Comparison of ENCODE assay signal across 27 cellular contexts in the genomic region with DNA sequence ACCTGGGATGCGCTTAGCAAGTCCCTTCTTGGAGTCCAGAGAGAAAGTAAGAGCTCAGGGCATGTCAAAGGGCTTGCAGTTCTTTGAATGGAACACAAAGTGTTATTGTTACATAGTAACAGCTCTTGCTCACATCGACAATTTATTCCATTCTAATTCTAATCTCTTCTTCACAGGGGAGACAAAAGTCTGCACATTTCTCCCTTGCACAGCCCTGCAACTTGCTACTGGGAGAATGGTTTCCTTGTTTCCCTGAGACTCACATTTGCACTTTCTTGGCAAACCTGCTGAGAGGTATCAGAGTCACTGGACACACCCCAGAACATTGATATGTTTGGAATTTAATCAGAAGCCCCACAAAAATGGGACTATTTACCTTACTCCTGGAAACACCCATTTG.
"Had no signal": no experiment of that assay in that cellular context is flagged by ENCODE, and none has a peak within 500 bp of the region (broad histone marks: within the 10 kb centered on the region; RNA-seq: fewer than 3 reads in every experiment).

No MANE protein-coding gene starts in this region.

- H3K27me3 ChIP-seq: brain microvascular endothelial cell, gastrocnemius medialis, hepatocyte, sigmoid colon had no signal

- H3K36me3 ChIP-seq: brain microvascular endothelial cell, gastrocnemius medialis, sigmoid colon had no signal

- H3K27ac Mint-ChIP-seq: activated CD4-positive, alpha-beta memory T cell treated with anti-CD3 and anti-CD28 coated beads, Interleukin-2, amount 10 ng/mL, durations not matched to agents 7 days and 5 days; activated CD4-positive, alpha-beta T cell treated with anti-CD3 and anti-CD28 coated beads, Interleukin-2, amount 10 ng/mL, durations not matched to agents 7 days and 5 days; activated T-cell treated with anti-CD3 and anti-CD28 coated beads, Interleukin-2, amount 50 U/mL, for 24 hours; naive thymus-derived CD8-positive, alpha-beta T cell; stimulated activated memory B cell treated with anti-CD40 and anti-IgM and Interleukin-4, amounts not matched to agents 10 μg/mL and 1 μg/mL and 100 μg/mL, for 72 hours; WTC11 had no signal

- DNase-seq: activated CD4-positive, alpha-beta memory T cell treated with anti-CD3 and anti-CD28 coated beads, Interleukin-2, amount 10 ng/mL, durations not matched to agents 7 days and 5 days; activated CD4-positive, alpha-beta T cell treated with anti-CD3 and anti-CD28 coated beads for 1 hour; activated CD4-positive, alpha-beta T cell treated with anti-CD3 and anti-CD28 coated beads, Interleukin-2, amount 10 ng/mL, durations not matched to agents 7 days and 5 days; activated CD8-positive, alpha-beta memory T cell treated with anti-CD3 and anti-CD28 coated beads, Interleukin-2, amount 50 U/mL, for 48 hours; activated gamma-delta T cell treated with Interleukin-2 at 50 U/mL for 16 hours; activated naive CD4-positive, alpha-beta T cell treated with anti-CD3 and anti-CD28 coated beads, Interleukin-2, amount 50 U/mL, for 16 hours; activated T-cell treated with anti-CD3 and anti-CD28 coated beads, Interleukin-2, amount 50 U/mL, for 24 hours; amniotic stem cell; brain microvascular endothelial cell; dorsolateral prefrontal cortex; effector memory CD4-positive, alpha-beta T cell; erythroblast; gastrocnemius medialis; left cardiac atrium; mammary epithelial cell; naive thymus-derived CD8-positive, alpha-beta T cell; sigmoid colon; small intestine; stimulated activated CD4-positive, alpha-beta T cell treated with anti-CD3 and anti-CD28 coated beads, Interleukin-1b, Interleukin-23, amount 100 ng/mL, for 48 hours; stimulated activated CD4-positive, alpha-beta T cell treated with anti-CD3 and anti-CD28 coated beads, Interleukin-4, amount 100 ng/mL, for 4 hours; stimulated activated CD8-positive, alpha-beta memory T cell treated with anti-CD3 and anti-CD28 coated beads, Interleukin-4, amount 100 ng/mL, for 48 hours; T-helper 2 cell; trophoblast cell had no signal

- H3K27me3 Mint-ChIP-seq: activated CD4-positive, alpha-beta memory T cell treated with anti-CD3 and anti-CD28 coated beads, Interleukin-2, amount 10 ng/mL, durations not matched to agents 7 days and 5 days had no signal

- H3K9me3 ChIP-seq: gastrocnemius medialis, sigmoid colon had no signal

- H3K36me3 Mint-ChIP-seq: naive thymus-derived CD8-positive, alpha-beta T cell; stimulated activated memory B cell treated with anti-CD40 and anti-IgM and Interleukin-4, amounts not matched to agents 10 μg/mL and 1 μg/mL and 100 μg/mL, for 72 hours; WTC11 had no signal

- H3K4me1 ChIP-seq: gastrocnemius medialis, sigmoid colon had no signal

- H3K4me3 ChIP-seq: coronary artery, dorsolateral prefrontal cortex, gastrocnemius medialis, hepatocyte, sigmoid colon had no signal

- ATAC-seq: gastrocnemius medialis; left cardiac atrium; naive thymus-derived CD8-positive, alpha-beta T cell; stimulated activated memory B cell treated with anti-CD40 and anti-IgM and Interleukin-4, amounts not matched to agents 10 μg/mL and 1 μg/mL and 100 μg/mL, for 72 hours had no signal

- H3K27ac ChIP-seq: brain microvascular endothelial cell, coronary artery, dorsolateral prefrontal cortex, gastrocnemius medialis, hepatocyte, sigmoid colon had no signal

- H3K9me3 Mint-ChIP-seq: activated CD4-positive, alpha-beta T cell treated with anti-CD3 and anti-CD28 coated beads, Interleukin-2, amount 10 ng/mL, durations not matched to agents 7 days and 5 days; activated T-cell treated with anti-CD3 and anti-CD28 coated beads, Interleukin-2, amount 50 U/mL, for 24 hours; stimulated activated memory B cell treated with anti-CD40 and anti-IgM and Interleukin-4, amounts not matched to agents 10 μg/mL and 1 μg/mL and 100 μg/mL, for 72 hours had no signal

- H3K4me1 Mint-ChIP-seq: activated CD4-positive, alpha-beta memory T cell treated with anti-CD3 and anti-CD28 coated beads, Interleukin-2, amount 10 ng/mL, durations not matched to agents 7 days and 5 days; activated CD4-positive, alpha-beta T cell treated with anti-CD3 and anti-CD28 coated beads, Interleukin-2, amount 10 ng/mL, durations not matched to agents 7 days and 5 days; naive thymus-derived CD8-positive, alpha-beta T cell; stimulated activated memory B cell treated with anti-CD40 and anti-IgM and Interleukin-4, amounts not matched to agents 10 μg/mL and 1 μg/mL and 100 μg/mL, for 72 hours had no signal

- H3K4me3 Mint-ChIP-seq: activated CD4-positive, alpha-beta memory T cell treated with anti-CD3 and anti-CD28 coated beads, Interleukin-2, amount 10 ng/mL, durations not matched to agents 7 days and 5 days; activated CD4-positive, alpha-beta T cell treated with anti-CD3 and anti-CD28 coated beads, Interleukin-2, amount 10 ng/mL, durations not matched to agents 7 days and 5 days; activated T-cell treated with anti-CD3 and anti-CD28 coated beads, Interleukin-2, amount 50 U/mL, for 24 hours; naive thymus-derived CD8-positive, alpha-beta T cell; stimulated activated memory B cell treated with anti-CD40 and anti-IgM and Interleukin-4, amounts not matched to agents 10 μg/mL and 1 μg/mL and 100 μg/mL, for 72 hours; WTC11 had no signal
